8 cellular contexts compared by ENCODE assay signal in the genomic region with DNA sequence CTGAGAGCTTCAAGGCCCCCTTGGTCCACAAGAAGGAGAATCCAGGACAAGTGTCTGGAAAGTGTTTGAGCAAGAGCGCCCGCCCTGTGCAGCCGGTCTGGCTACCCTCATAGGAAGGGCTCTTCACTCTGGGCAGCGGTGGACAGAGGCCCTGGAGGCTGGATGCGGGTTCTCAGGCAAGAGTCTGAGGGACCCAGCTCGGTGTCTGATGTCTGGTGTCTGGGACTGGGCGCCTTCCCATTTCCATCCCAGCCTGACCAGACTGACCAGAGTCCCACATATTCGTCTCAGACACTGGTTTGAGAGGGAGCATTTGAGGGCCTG. TPM values are rescaled to one million over a fixed set of nuclear protein-coding genes. Genes with fewer than 3 reads are reported as not detected.
DNase-seq lines count a peak whose midpoint lies in the region; ATAC-seq and TF ChIP-seq lines count a peak whose summit lies in the region.
"Had no signal": no experiment of that assay in that cellular context is flagged by ENCODE, and none has a peak within 500 bp of the region (broad histone marks: within the 10 kb centered on the region; RNA-seq: fewer than 3 reads in every experiment).

No MANE protein-coding gene starts in this region.

- peaks cover 42 to 88% of the 10 kb centered on the region in 2 experiments for H3K79me1 ChIP-seq in IMR-90 (ENCODE audit: low read depth in 1 of 2, low read length in 2 of 2)

- TF ChIP-seq RAD21 in IMR-90 (IDR thresholded peaks at IDR 0.05; ENCODE audit: low read length), result no peak

- POLR2A ChIA-PET in IMR-90 (lab: Charles Lee; ENCODE audit: unreplicated experiment), result no interaction called here

- H2BK15ac ChIP-seq in IMR-90 (ENCODE audit: low read depth, low read length), result peak overlapping the region; percentile 81; the same call in 1 of the 3 replicates

- CTCF ChIA-PET in IMR-90 (lab: Yijun Ruan, JAX), result no interaction called here

- BruUV-seq in IMR-90 (replicated peaks; lab: Mats Ljungman, UMichigan), result no TSS peak

- no peak overlapping the region for H4K5ac ChIP-seq in IMR-90 (ENCODE audit: low read depth, low read length)

- peak overlapping the region; percentile 86; the same call in 1 of the 2 replicates for H2AK5ac ChIP-seq in IMR-90 (ENCODE audit: low read depth, low read length)

- peaks cover 28% of the 10 kb centered on the region for H3K4me1 ChIP-seq in IMR-90 (ENCODE audit: control insufficient read depth, insufficient read depth, low read length)
- peaks cover 36 to 53% of the 10 kb centered on the region in 2 donors for H3K4me1 ChIP-seq in lung (ENCODE audit: control insufficient read depth in 2 of 2, insufficient read depth in 2 of 2, low read length in 2 of 2)
- peaks cover 98% of the 10 kb centered on the region for H3K4me1 ChIP-seq in suprapubic skin

- H3K27ac ChIP-seq in IMR-90 (ENCODE audit: insufficient read depth, low read length) (peak overlapping the region; percentile 22; the same call in 1 of the 2 replicates), caudate nucleus (ENCODE audit: low read depth, low read length) (peak overlapping the region; percentile 81), lung (ENCODE audit: low read depth in 1 of 2, low read length in 1 of 2) (peak overlapping the region in 1 of 2 donors; percentile 69), suprapubic skin (peak overlapping the region; percentile 77)

- H3K36me3 ChIP-seq in IMR-90 (ENCODE audit: control insufficient read depth, insufficient read depth, low read length), result no peaks in the 10 kb centered on the region
- no peaks in the 10 kb centered on the region for H3K36me3 ChIP-seq in lung (ENCODE audit: control insufficient read depth in 2 of 2, insufficient read depth in 2 of 2, low read length in 2 of 2)
- no peaks in the 10 kb centered on the region for H3K36me3 ChIP-seq in suprapubic skin

- no peak overlapping the region for H3K18ac ChIP-seq in IMR-90 (ENCODE audit: low read depth, low read length)

- intact Hi-C loops in IMR-90 (cut with micrococcal nuclease), result no loop called here

- H3K4me2 ChIP-seq in IMR-90 (ENCODE audit: low read depth, low read length), result no peak overlapping the region

- H2BK120ac ChIP-seq in IMR-90 (ENCODE audit: low read depth, low read length), result peak overlapping the region; percentile 55; the same call in 1 of the 2 replicates

- ATAC-seq in IMR-90 (ENCODE audit: low read depth) (peak; percentile 3; the same call in 1 of the 2 replicates), lung (ENCODE audit: insufficient read depth, low FRiP score) (peak; percentile 5)

- DNase-seq in IMR-90 (no peak), caudate nucleus (lab: John Stamatoyannopoulos, UW) (no peak), lung (ENCODE audit: low spot score) (no peak), suprapubic skin (ENCODE audit: low spot score in 2 of 2) (peak in 1 of 2 donors; percentile 80), NCI-H1092 treated with DMSO at 0.1 percent for 48 hours (lab: John Stamatoyannopoulos, UW) (no peak), SHP77 treated with DMSO at 0.1 percent for 48 hours (lab: John Stamatoyannopoulos, UW) (no peak), GF-D8 (lab: John Stamatoyannopoulos, UW) (no peak)
- DNase-seq: activated CD4-positive, alpha-beta memory T cell treated with anti-CD3 and anti-CD28 coated beads for 36 hours had no signal

- WGBS in IMR-90 (ENCODE audit: extremely low coverage in 2 of 2, insufficient read length in 1 of 2), 2 experiments, result 73% methylated on average over 3 of the region's 8 CpGs; no CpG with 5 or more reads in 1 of the 2 experiments
- 62 to 88% methylated on average over 8 of the region's 8 CpGs for WGBS in lung, 2 donors
- 40% methylated on average over 1 of the region's 8 CpGs for WGBS in suprapubic skin

- no peak overlapping the region for H3K56ac ChIP-seq in IMR-90 (ENCODE audit: extremely low read depth, insufficient read depth, low read length)

- 0 out of 2 replicates have a peak overlapping the region, but pooled peaks have one; percentile 23 for H3K23ac ChIP-seq in IMR-90 (ENCODE audit: low read depth, low read length)

- in situ Hi-C loops in IMR-90 (cut with MboI; ENCODE audit: low sequenced_read_pairs), result no loop called here

- TF ChIP-seq CTCF in IMR-90 (conservative IDR thresholded peaks at IDR 0.05; ENCODE audit: low read depth, low read length), result no peak
- no peak for TF ChIP-seq CTCF in lung (IDR thresholded peaks at IDR 0.05; ENCODE audit: control extremely low read depth, extremely low read depth)
- TF ChIP-seq CTCF in suprapubic skin (IDR thresholded peaks at IDR 0.05), result no peak

- H2BK5ac ChIP-seq in IMR-90 (ENCODE audit: low read depth, low read length, poor library complexity, severe bottlenecking), result peak overlapping the region; percentile 30

- H3K4ac ChIP-seq in IMR-90 (ENCODE audit: low read depth, low read length), result peak overlapping the region; percentile 68; the same call in 1 of the 2 replicates

- H2AFZ ChIP-seq in IMR-90 (replicated peaks; ENCODE audit: low read length, poor library complexity), result peak overlapping the region; percentile 61

- TF ChIP-seq POLR2A in IMR-90 (IDR thresholded peaks at IDR 0.05; ENCODE audit: low read depth, low read length) (no peak), suprapubic skin (IDR thresholded peaks at IDR 0.05) (no peak)

- dilution Hi-C loops in IMR-90 (cut with HindIII; ENCODE audit: low sequenced_read_pairs, unreplicated experiment), result no loop called here

- H3K9me3 ChIP-seq in IMR-90 (ENCODE audit: control insufficient read depth, insufficient read depth, low read length), result no peaks in the 10 kb centered on the region
- no peaks in the 10 kb centered on the region for H3K9me3 ChIP-seq in lung (ENCODE audit: control insufficient read depth in 2 of 2, insufficient read depth in 1 of 2, low read length in 1 of 2)
- no peaks in the 10 kb centered on the region for H3K9me3 ChIP-seq in suprapubic skin

- H3K27me3 ChIP-seq in IMR-90 (ENCODE audit: control insufficient read depth, insufficient read depth, low read length), result no peaks in the 10 kb centered on the region
- no peaks in the 10 kb centered on the region for H3K27me3 ChIP-seq in lung (ENCODE audit: control insufficient read depth, insufficient read depth)
- H3K27me3 ChIP-seq in suprapubic skin, result no peaks in the 10 kb centered on the region

- peak overlapping the region; percentile 34 for H3K14ac ChIP-seq in IMR-90 (replicated peaks; ENCODE audit: low read depth, low read length)

- H3K4me3 ChIP-seq in IMR-90 (ENCODE audit: insufficient read depth, low read depth, low read length) (no peak overlapping the region), lung (no peak overlapping the region), suprapubic skin (peak overlapping the region; percentile 15)

- peaks cover 83% of the 10 kb centered on the region for H4K20me1 ChIP-seq in IMR-90 (ENCODE audit: insufficient read depth, low read length)

- TF ChIP-seq EP300 in suprapubic skin (IDR thresholded peaks at IDR 0.05), result no peak

- H2AK9ac ChIP-seq in IMR-90 (replicated peaks; ENCODE audit: low read depth, low read length, poor library complexity), result peak overlapping the region; percentile 81

- H3K9me1 ChIP-seq in IMR-90 (ENCODE audit: insufficient read depth, low read length), result peaks cover 47% of the 10 kb centered on the region

- peak overlapping the region; percentile 1 to 65; a peak in 2 of 4 replicates for H4K8ac ChIP-seq in IMR-90 (ENCODE audit: low read depth in 2 of 2, low read length in 2 of 2)

- H4K91ac ChIP-seq in IMR-90 (ENCODE audit: insufficient read depth, low read depth, low read length), result 0 out of 2 replicates have a peak overlapping the region, but pooled peaks have one; percentile 16

- peak overlapping the region; percentile 20; the same call in 1 of the 2 replicates for H2BK20ac ChIP-seq in IMR-90 (ENCODE audit: low read depth, low read length)

- no peak overlapping the region for H3K9ac ChIP-seq in IMR-90 (ENCODE audit: low read depth, low read length)

TF ChIP-seq in IMR-90, 13 proteins besides CTCF, POLR2A, EP300 and RAD21 (continues in another document):
- no peak for TF ChIP-seq MXI1 (IDR thresholded peaks at IDR 0.05; ENCODE audit: borderline replicate concordance, low read depth, low read length)
- TF ChIP-seq NFE2L2 (IDR thresholded peaks at IDR 0.05; ENCODE audit: low read depth, low read length), result no peak
- no peak for TF ChIP-seq SMC3 (IDR thresholded peaks at IDR 0.05; ENCODE audit: low read depth, low read length)
- TF ChIP-seq, protein P1, sequence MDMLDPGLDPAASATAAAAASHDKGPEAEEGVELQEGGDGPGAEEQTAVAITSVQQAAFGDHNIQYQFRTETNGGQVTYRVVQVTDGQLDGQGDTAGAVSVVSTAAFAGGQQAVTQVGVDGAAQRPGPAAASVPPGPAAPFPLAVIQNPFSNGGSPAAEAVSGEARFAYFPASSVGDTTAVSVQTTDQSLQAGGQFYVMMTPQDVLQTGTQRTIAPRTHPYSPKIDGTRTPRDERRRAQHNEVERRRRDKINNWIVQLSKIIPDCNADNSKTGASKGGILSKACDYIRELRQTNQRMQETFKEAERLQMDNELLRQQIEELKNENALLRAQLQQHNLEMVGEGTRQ (IDR thresholded peaks at IDR 0.05; ENCODE audit: low read depth, low read length), result no peak
- no peak for TF ChIP-seq RFX5 (IDR thresholded peaks at IDR 0.05; ENCODE audit: low read depth, low read length)
- no peak for TF ChIP-seq CHD1 (IDR thresholded peaks at IDR 0.05; ENCODE audit: low read depth, low read length)
- no peak for TF ChIP-seq MAZ (IDR thresholded peaks at IDR 0.05; ENCODE audit: borderline replicate concordance, low read depth, low read length)
- TF ChIP-seq RCOR1 (IDR thresholded peaks at IDR 0.05; ENCODE audit: insufficient replicate concordance, low read length), result no peak
- no peak for TF ChIP-seq BHLHE40 (IDR thresholded peaks at IDR 0.05; ENCODE audit: low read depth, low read length)
- no peak for TF ChIP-seq FOS (IDR thresholded peaks at IDR 0.05; ENCODE audit: low read depth, low read length)
- TF ChIP-seq MAFK (IDR thresholded peaks at IDR 0.05; ENCODE audit: low read depth, low read length), result no peak
- TF ChIP-seq, protein P2, sequence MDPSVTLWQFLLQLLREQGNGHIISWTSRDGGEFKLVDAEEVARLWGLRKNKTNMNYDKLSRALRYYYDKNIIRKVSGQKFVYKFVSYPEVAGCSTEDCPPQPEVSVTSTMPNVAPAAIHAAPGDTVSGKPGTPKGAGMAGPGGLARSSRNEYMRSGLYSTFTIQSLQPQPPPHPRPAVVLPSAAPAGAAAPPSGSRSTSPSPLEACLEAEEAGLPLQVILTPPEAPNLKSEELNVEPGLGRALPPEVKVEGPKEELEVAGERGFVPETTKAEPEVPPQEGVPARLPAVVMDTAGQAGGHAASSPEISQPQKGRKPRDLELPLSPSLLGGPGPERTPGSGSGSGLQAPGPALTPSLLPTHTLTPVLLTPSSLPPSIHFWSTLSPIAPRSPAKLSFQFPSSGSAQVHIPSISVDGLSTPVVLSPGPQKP (IDR thresholded peaks at IDR 0.05; ENCODE audit: borderline replicate concordance, low read depth, low read length), result no peak

RNA-seq across cellular contexts. Expression of a gene that starts 59.8 kb away (rescaled TPM):
- total RNA-seq in IMR-90 (2012; rRNA removed) (90.5 and 107 TPM in 2 replicates), lung (100 to 1,000 TPM in 1 of 2 donors, 10 to 100 TPM in 1; 57.4 to 120 TPM), suprapubic skin (100 to 1,000 TPM; 119 to 142 (median 141) TPM)
- polyA plus RNA-seq in IMR-90 (2012; rRNA removed) (47.7 and 53.7 TPM in 2 replicates), lung (10 to 100 TPM; 33.6 to 98.6 TPM)
- 31.0 and 34.7 TPM in 2 replicates for polyA plus RNA-seq in IMR-90 (2012; cell fraction: cytosol; rRNA removed)
- 30.4 and 36.1 TPM in 2 replicates for polyA plus RNA-seq in IMR-90 (2012; cell fraction: nucleus; rRNA removed; ENCODE audit: low replicate concordance)
